ENCODE assay signal across 8 cellular contexts in genomic region chr16:4693296-4693955, GRCh38. TPM values are rescaled to one million over a fixed set of nuclear protein-coding genes. Genes with fewer than 3 reads are reported as not detected.
DNase-seq lines count a peak whose midpoint lies in the region; ATAC-seq and TF ChIP-seq lines count a peak whose summit lies in the region.

TSS of gene NUDT16L1 (plus strand) at chr16:4693562. CDS start at chr16:4693727, 165 bp downstream.

- TF ChIP-seq CTCF in GM12864 (IDR thresholded peaks at IDR 0.05; ENCODE audit: low read depth, low read length, missing control alignments) (no peak), omental fat pad (IDR thresholded peaks at IDR 0.05) (no peak)

- no peaks in the 10 kb centered on the region for H3K9me3 Mint-ChIP-seq in activated naive CD8-positive, alpha-beta T cell (ENCODE audit: low read depth)

- H3K4me3 Mint-ChIP-seq in activated naive CD8-positive, alpha-beta T cell: peak within 1 kb of the TSS; percentile 84

- peak within 1 kb of the TSS; percentile 83 for H3K27ac Mint-ChIP-seq in activated naive CD8-positive, alpha-beta T cell

- H3K27ac ChIP-seq in temporal lobe (ENCODE audit: low read depth, low read length): peak within 1 kb of the TSS; percentile 90

- peak; percentile 91 for ATAC-seq in HG02642 (IDR thresholded peaks at IDR 0.05; ENCODE audit: poor library complexity, unreplicated experiment)
- peak; percentile 88 for ATAC-seq in omental fat pad (ENCODE audit: low FRiP score)

- peak within 1 kb of the TSS; percentile 97 for H3K4me3 ChIP-seq in GM12864 (ENCODE audit: low read depth, low read length)

- DNase-seq in GM12864 (ENCODE audit: low read depth) (peak; percentile 75), NCI-H1105 treated with DMSO at 0.1 percent for 48 hours (lab: John Stamatoyannopoulos, UW) (peak; percentile 82), SKM-1 treated with dmso at 0.1 percent for 144 hours (lab: John Stamatoyannopoulos, UW; ENCODE audit: unreplicated experiment) (peak; percentile 93), glomerular visceral epithelial cell (ENCODE audit: extremely low spot score) (peak; percentile 93), omental fat pad (ENCODE audit: low spot score) (peak; percentile 82)

- H3K27me3 Mint-ChIP-seq in activated naive CD8-positive, alpha-beta T cell: no peaks in the 10 kb centered on the region

- peaks cover 14% of the 10 kb centered on the region for H3K4me1 Mint-ChIP-seq in activated naive CD8-positive, alpha-beta T cell (ENCODE audit: low read depth)

- H3K36me3 Mint-ChIP-seq in activated naive CD8-positive, alpha-beta T cell: no peaks in the 10 kb centered on the region

RNA-seq across cellular contexts. Expression of gene NUDT16L1, which starts in this region (rescaled TPM):
- total RNA-seq in omental fat pad: 10 to 100 TPM; 12.4 to 26.8 (median 20.9) TPM
- total RNA-seq in temporal lobe: 34.9 TPM

Comparison
In these comparisons a context has a peak if more than half of its experiments do, and no peak if none do; other contexts are left out.
1. Peak in every context shown above with its lines: DNase-seq, ATAC-seq, H3K4me3 ChIP-seq and H3K27ac ChIP-seq.